ENCODE assay signal across 11 cellular contexts in the genomic region with DNA sequence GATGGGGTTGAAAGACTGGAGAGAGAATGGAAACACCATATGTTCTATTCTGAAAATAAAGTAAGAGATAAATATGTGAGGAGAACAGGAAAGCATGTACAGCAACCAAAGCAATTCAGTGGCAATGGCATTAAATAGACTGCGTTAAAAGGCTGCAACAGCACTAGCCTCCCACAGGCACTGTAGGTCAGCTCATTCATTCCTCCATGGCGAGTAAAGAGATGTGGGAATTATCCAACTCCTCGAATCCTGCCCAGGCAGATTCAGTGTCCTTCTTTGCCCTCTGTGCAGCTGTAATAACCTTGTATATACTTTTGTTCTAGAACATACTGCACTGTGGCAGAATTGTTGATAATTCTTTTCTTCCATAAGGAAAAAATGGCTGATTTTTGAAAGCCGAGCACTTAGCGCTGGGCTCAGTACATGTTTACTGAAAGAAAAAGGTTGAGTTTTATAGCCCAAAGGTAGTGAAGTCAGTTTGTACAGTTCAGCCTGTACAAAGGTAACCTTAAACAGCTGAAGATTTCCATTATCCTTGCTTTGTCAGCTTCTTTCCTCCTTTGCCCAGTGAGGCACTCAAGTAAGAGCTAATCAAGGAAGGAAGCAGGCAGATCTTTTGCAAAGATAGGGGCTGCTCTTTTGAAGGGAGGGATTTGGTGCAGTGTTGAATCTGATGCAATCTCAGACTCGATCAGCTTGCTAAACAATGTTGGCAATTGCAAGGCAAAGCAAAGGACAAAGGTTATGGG. TPM values are rescaled to one million over a fixed set of nuclear protein-coding genes. Genes with fewer than 3 reads are reported as not detected.
DNase-seq lines count a peak whose midpoint lies in the region; ATAC-seq and TF ChIP-seq lines count a peak whose summit lies in the region.
"Had no signal": no experiment of that assay in that cellular context is flagged by ENCODE, and none has a peak within 500 bp of the region (broad histone marks: within the 10 kb centered on the region; RNA-seq: fewer than 3 reads in every experiment).

No MANE protein-coding gene starts in this region.

- no peaks in the 10 kb centered on the region for H3K9me3 ChIP-seq in T-helper 17 cell (ENCODE audit: control insufficient read depth, low read length, poor library complexity, severe bottlenecking)

- DNase-seq in HuH-7 (ENCODE audit: low spot score) (peak; percentile 43), amniotic epithelial cell (ENCODE audit: low read depth) (peak; percentile 75), iris pigment epithelial cell (ENCODE audit: low read depth) (peak; percentile 70), T-helper 17 cell (no peak)
- DNase-seq in activated T-cell treated with anti-CD3 and anti-CD28 coated beads, Interleukin-2, amount 50 U/mL, for 24 hours = no peak
- DNase-seq in stimulated activated naive CD8-positive, alpha-beta T cell treated with anti-CD3 and anti-CD28 coated beads, Interleukin-15, amount 100 ng/mL, for 72 hours = no peak
- DNase-seq: CD4-positive, alpha-beta memory T cell; Karpas-422 had no signal

- peak overlapping the region; percentile 49 for H3K27ac ChIP-seq in 22Rv1

- no peak overlapping the region for H3K4me3 Mint-ChIP-seq in T-helper 17 cell
- no peak overlapping the region for H3K4me3 Mint-ChIP-seq in activated T-cell treated with anti-CD3 and anti-CD28 coated beads, Interleukin-2, amount 50 U/mL, for 24 hours
- H3K4me3 Mint-ChIP-seq in stimulated activated naive CD8-positive, alpha-beta T cell treated with anti-CD3 and anti-CD28 coated beads, Interleukin-15, amount 100 ng/mL, for 72 hours = no peak overlapping the region
- H3K4me3 Mint-ChIP-seq: central memory CD8-positive, alpha-beta T cell had no signal

- no peak for ATAC-seq in T-helper 17 cell
- no peak for ATAC-seq in GM18870 (IDR thresholded peaks at IDR 0.05; ENCODE audit: unreplicated experiment)
- no peak for ATAC-seq in stimulated activated naive CD8-positive, alpha-beta T cell treated with anti-CD3 and anti-CD28 coated beads, Interleukin-15, amount 100 ng/mL, for 72 hours

- H3K27ac Mint-ChIP-seq in T-helper 17 cell = no peak overlapping the region
- no peak overlapping the region for H3K27ac Mint-ChIP-seq in activated T-cell treated with anti-CD3 and anti-CD28 coated beads, Interleukin-2, amount 50 U/mL, for 24 hours
- H3K27ac Mint-ChIP-seq in stimulated activated naive CD8-positive, alpha-beta T cell treated with anti-CD3 and anti-CD28 coated beads, Interleukin-15, amount 100 ng/mL, for 72 hours = no peak overlapping the region

- no peaks in the 10 kb centered on the region for H3K27me3 Mint-ChIP-seq in T-helper 17 cell
- no peaks in the 10 kb centered on the region for H3K27me3 Mint-ChIP-seq in activated T-cell treated with anti-CD3 and anti-CD28 coated beads, Interleukin-2, amount 50 U/mL, for 24 hours
- H3K27me3 Mint-ChIP-seq in stimulated activated naive CD8-positive, alpha-beta T cell treated with anti-CD3 and anti-CD28 coated beads, Interleukin-15, amount 100 ng/mL, for 72 hours = no peaks in the 10 kb centered on the region
- H3K27me3 Mint-ChIP-seq: CD4-positive, alpha-beta memory T cell; central memory CD8-positive, alpha-beta T cell had no signal

- peaks cover 4% of the 10 kb centered on the region for H3K36me3 Mint-ChIP-seq in T-helper 17 cell (ENCODE audit: low read depth)
- H3K36me3 Mint-ChIP-seq in activated T-cell treated with anti-CD3 and anti-CD28 coated beads, Interleukin-2, amount 50 U/mL, for 24 hours (ENCODE audit: low read depth) = no peaks in the 10 kb centered on the region

- no peak for TF ChIP-seq CTCF in 22Rv1 (IDR thresholded peaks at IDR 0.05)

- peaks cover 43% of the 10 kb centered on the region for H3K4me1 Mint-ChIP-seq in T-helper 17 cell
- H3K4me1 Mint-ChIP-seq in activated T-cell treated with anti-CD3 and anti-CD28 coated beads, Interleukin-2, amount 50 U/mL, for 24 hours (ENCODE audit: low read depth) = peaks cover 30% of the 10 kb centered on the region
- peaks cover 9% of the 10 kb centered on the region for H3K4me1 Mint-ChIP-seq in stimulated activated naive CD8-positive, alpha-beta T cell treated with anti-CD3 and anti-CD28 coated beads, Interleukin-15, amount 100 ng/mL, for 72 hours

- no peaks in the 10 kb centered on the region for H3K9me3 Mint-ChIP-seq in activated T-cell treated with anti-CD3 and anti-CD28 coated beads, Interleukin-2, amount 50 U/mL, for 24 hours
- no peaks in the 10 kb centered on the region for H3K9me3 Mint-ChIP-seq in stimulated activated naive CD8-positive, alpha-beta T cell treated with anti-CD3 and anti-CD28 coated beads, Interleukin-15, amount 100 ng/mL, for 72 hours
- H3K9me3 Mint-ChIP-seq: CD4-positive, alpha-beta memory T cell; central memory CD8-positive, alpha-beta T cell had no signal

RNA-seq across cellular contexts. Expression of a gene that starts 44.0 kb away (rescaled TPM):
- 10 to 100 TPM; 32.2 to 69.5 TPM for total RNA-seq in T-helper 17 cell

Comparison
In these comparisons a context has a peak if more than half of its experiments do, and no peak if none do; other contexts are left out.
1. DNase-seq: peak in HuH-7 (single experiment), amniotic epithelial cell (single experiment) and iris pigment epithelial cell (single experiment); none in T-helper 17 cell (0 of 3), activated T-cell treated with anti-CD3 and anti-CD28 coated beads, Interleukin-2, amount 50 U/mL, for 24 hours (single experiment) and stimulated activated naive CD8-positive, alpha-beta T cell treated with anti-CD3 and anti-CD28 coated beads, Interleukin-15, amount 100 ng/mL, for 72 hours (0 of 2).